32 cellular contexts compared by ENCODE assay signal in genomic region chr13:25561842-25562241, GRCh38.
"Had no signal": no experiment of that assay in that cellular context is flagged by ENCODE, and none has a peak within 500 bp of the region (broad histone marks: within the 10 kb centered on the region; RNA-seq: fewer than 3 reads in every experiment).

No MANE protein-coding gene starts in this region.

- H3K4me1 ChIP-seq: ascending aorta had no signal

- H3K4me3 ChIP-seq: ascending aorta, cardiac muscle cell had no signal

- H3K4me1 Mint-ChIP-seq: activated B cell treated with CpG ODN at 0.5 μM for 24 hours; activated CD4-positive, alpha-beta T cell treated with anti-CD3 and anti-CD28 coated beads, Interleukin-2, amount 10 ng/mL, durations not matched to agents 24 days and 14 days; activated naive CD4-positive, alpha-beta T cell treated with anti-CD3 and anti-CD28 coated beads, Interleukin-2, amount 10 ng/mL, durations not matched to agents 7 days and 5 days; activated naive CD4-positive, alpha-beta T cell treated with anti-CD3 and anti-CD28 coated beads, Interleukin-2, amount 50 U/mL, for 24 hours; activated naive CD8-positive, alpha-beta T cell treated with anti-CD3 and anti-CD28 coated beads, Interleukin-2, amount 10 ng/mL, durations not matched to agents 7 days and 5 days; activated naive CD8-positive, alpha-beta T cell treated with anti-CD3 and anti-CD28 coated beads, Interleukin-2, amount 50 U/mL, for 24 hours; brain; central memory CD8-positive, alpha-beta T cell had no signal

- H3K27ac ChIP-seq: ascending aorta, cardiac muscle cell, VCaP had no signal

- H3K36me3 ChIP-seq: ascending aorta, cardiac muscle cell had no signal

- H3K4me3 Mint-ChIP-seq: activated B cell treated with CpG ODN at 0.5 μM for 24 hours; activated CD4-positive, alpha-beta memory T cell treated with anti-CD3 and anti-CD28 coated beads for 36 hours; activated CD4-positive, alpha-beta T cell treated with anti-CD3 and anti-CD28 coated beads, Interleukin-2, amount 10 ng/mL, durations not matched to agents 24 days and 14 days; activated CD8-positive, alpha-beta T cell treated with anti-CD3 and anti-CD28 coated beads for 36 hours; activated naive CD4-positive, alpha-beta T cell treated with anti-CD3 and anti-CD28 coated beads, Interleukin-2, amount 10 ng/mL, durations not matched to agents 7 days and 5 days; activated naive CD4-positive, alpha-beta T cell treated with anti-CD3 and anti-CD28 coated beads, Interleukin-2, amount 50 U/mL, for 24 hours; activated naive CD8-positive, alpha-beta T cell; activated naive CD8-positive, alpha-beta T cell treated with anti-CD3 and anti-CD28 coated beads, Interleukin-2, amount 10 ng/mL, durations not matched to agents 7 days and 5 days; activated naive CD8-positive, alpha-beta T cell treated with anti-CD3 and anti-CD28 coated beads, Interleukin-2, amount 50 U/mL, for 24 hours; activated T-cell treated with anti-CD3 and anti-CD28 coated beads, Interleukin-2, amount 50 U/mL, for 24 hours; brain; central memory CD8-positive, alpha-beta T cell; T-helper 1 cell treated with Interleukin-12 subunit alpha and Interleukin-12 subunit beta and Interleukin-4 antibody, amounts not matched to agents 30 μg/mL and 1 μg/mL, for 36 hours; T-helper 2 cell treated with Interferon-gamma antibody and Interleukin-4, amounts not matched to agents 5 μg/mL and 100 μg/mL, for 36 hours had no signal

- DNase-seq: activated B cell treated with CpG ODN at 0.5 μM for 24 hours; activated CD4-positive, alpha-beta memory T cell treated with anti-CD3 and anti-CD28 coated beads for 36 hours; activated CD4-positive, alpha-beta T cell treated with anti-CD3 and anti-CD28 coated beads for 4 hours; activated CD4-positive, alpha-beta T cell treated with anti-CD3 and anti-CD28 coated beads, Interleukin-2, amount 10 ng/mL, durations not matched to agents 24 days and 14 days; activated CD4-positive, alpha-beta T cell treated with anti-CD3 and anti-CD28 coated beads, Interleukin-2, amount 50 U/mL, for 1 hour; activated CD4-positive, alpha-beta T cell treated with anti-CD3 and anti-CD28 coated beads, Interleukin-2, amount 50 U/mL, for 4 hours; activated CD4-positive, CD25-positive, alpha-beta regulatory T cell treated with anti-CD3 and anti-CD28 coated beads, Interleukin-2, amount 50 U/mL, for 72 hours; activated CD8-positive, alpha-beta memory T cell treated with anti-CD3 and anti-CD28 coated beads, Interleukin-2, amount 50 U/mL, for 48 hours; activated CD8-positive, alpha-beta T cell treated with anti-CD3 and anti-CD28 coated beads for 36 hours; activated effector memory CD4-positive, alpha-beta T cell treated with Interleukin-2 at 50 U/mL for 16 hours; activated gamma-delta T cell; activated naive CD4-positive, alpha-beta T cell treated with anti-CD3 and anti-CD28 coated beads, Interleukin-2, amount 10 ng/mL, durations not matched to agents 7 days and 5 days; activated naive CD4-positive, alpha-beta T cell treated with Interleukin-2 at 50 U/mL for 16 hours; activated naive CD8-positive, alpha-beta T cell treated with anti-CD3 and anti-CD28 coated beads, Interleukin-2, amount 10 ng/mL, durations not matched to agents 7 days and 5 days; activated naive CD8-positive, alpha-beta T cell treated with anti-CD3 and anti-CD28 coated beads, Interleukin-2, amount 50 U/mL, for 24 hours; activated T-cell treated with anti-CD3 and anti-CD28 coated beads, Interleukin-2, amount 50 U/mL, for 24 hours; activated T-cell treated with anti-CD3 and anti-CD28 coated beads, Interleukin-2, amount 50 U/mL, for 48 hours; amygdala; anterior cingulate cortex; T-helper 1 cell; T-helper 2 cell; T-helper 9 cell had no signal

- H3K9me3 ChIP-seq: ascending aorta had no signal

- H3K27ac Mint-ChIP-seq: activated B cell treated with CpG ODN at 0.5 μM for 24 hours; activated CD4-positive, alpha-beta memory T cell treated with anti-CD3 and anti-CD28 coated beads for 36 hours; activated CD4-positive, alpha-beta T cell treated with anti-CD3 and anti-CD28 coated beads, Interleukin-2, amount 10 ng/mL, durations not matched to agents 24 days and 14 days; activated CD8-positive, alpha-beta T cell treated with anti-CD3 and anti-CD28 coated beads for 36 hours; activated naive CD4-positive, alpha-beta T cell treated with anti-CD3 and anti-CD28 coated beads, Interleukin-2, amount 10 ng/mL, durations not matched to agents 7 days and 5 days; activated naive CD4-positive, alpha-beta T cell treated with anti-CD3 and anti-CD28 coated beads, Interleukin-2, amount 50 U/mL, for 24 hours; activated naive CD8-positive, alpha-beta T cell; activated naive CD8-positive, alpha-beta T cell treated with anti-CD3 and anti-CD28 coated beads, Interleukin-2, amount 10 ng/mL, durations not matched to agents 7 days and 5 days; activated naive CD8-positive, alpha-beta T cell treated with anti-CD3 and anti-CD28 coated beads, Interleukin-2, amount 50 U/mL, for 24 hours; activated T-cell treated with anti-CD3 and anti-CD28 coated beads, Interleukin-2, amount 50 U/mL, for 24 hours; activated T-helper 2 cell treated with anti-CD3 and anti-CD28 coated beads, Interferon-gamma antibody, Interleukin-2, Interleukin-4, amounts not matched to agents 10 μg/mL and 5 μg/mL and 100 μg/mL, durations not matched to agents 14 hours and 24 hours and 36 hours; T-helper 1 cell treated with Interleukin-12 subunit alpha and Interleukin-12 subunit beta and Interleukin-4 antibody, amounts not matched to agents 30 μg/mL and 1 μg/mL, for 36 hours; T-helper 2 cell treated with Interferon-gamma antibody and Interleukin-4, amounts not matched to agents 5 μg/mL and 100 μg/mL, for 36 hours had no signal

- H3K36me3 Mint-ChIP-seq: activated CD4-positive, alpha-beta memory T cell treated with anti-CD3 and anti-CD28 coated beads for 36 hours; activated naive CD4-positive, alpha-beta T cell treated with anti-CD3 and anti-CD28 coated beads, Interleukin-2, amount 10 ng/mL, durations not matched to agents 7 days and 5 days; activated naive CD4-positive, alpha-beta T cell treated with anti-CD3 and anti-CD28 coated beads, Interleukin-2, amount 50 U/mL, for 24 hours; activated naive CD8-positive, alpha-beta T cell; activated naive CD8-positive, alpha-beta T cell treated with anti-CD3 and anti-CD28 coated beads, Interleukin-2, amount 10 ng/mL, durations not matched to agents 7 days and 5 days had no signal

- H3K27me3 ChIP-seq: ascending aorta, cardiac muscle cell had no signal

- H3K9me3 Mint-ChIP-seq: activated B cell treated with CpG ODN at 0.5 μM for 24 hours; activated CD4-positive, alpha-beta memory T cell treated with anti-CD3 and anti-CD28 coated beads for 36 hours; activated CD4-positive, alpha-beta T cell treated with anti-CD3 and anti-CD28 coated beads, Interleukin-2, amount 10 ng/mL, durations not matched to agents 24 days and 14 days; activated CD8-positive, alpha-beta T cell treated with anti-CD3 and anti-CD28 coated beads for 36 hours; activated naive CD4-positive, alpha-beta T cell treated with anti-CD3 and anti-CD28 coated beads, Interleukin-2, amount 10 ng/mL, durations not matched to agents 7 days and 5 days; activated naive CD4-positive, alpha-beta T cell treated with anti-CD3 and anti-CD28 coated beads, Interleukin-2, amount 50 U/mL, for 24 hours; activated naive CD8-positive, alpha-beta T cell treated with anti-CD3 and anti-CD28 coated beads, Interleukin-2, amount 10 ng/mL, durations not matched to agents 7 days and 5 days; activated naive CD8-positive, alpha-beta T cell treated with anti-CD3 and anti-CD28 coated beads, Interleukin-2, amount 50 U/mL, for 24 hours; activated T-cell treated with anti-CD3 and anti-CD28 coated beads, Interleukin-2, amount 50 U/mL, for 24 hours; activated T-helper 2 cell treated with anti-CD3 and anti-CD28 coated beads, Interferon-gamma antibody, Interleukin-2, Interleukin-4, amounts not matched to agents 10 μg/mL and 5 μg/mL and 100 μg/mL, durations not matched to agents 14 hours and 24 hours and 36 hours; brain; central memory CD8-positive, alpha-beta T cell; T-helper 1 cell treated with Interleukin-12 subunit alpha and Interleukin-12 subunit beta and Interleukin-4 antibody, amounts not matched to agents 30 μg/mL and 1 μg/mL, for 36 hours; T-helper 2 cell treated with Interferon-gamma antibody and Interleukin-4, amounts not matched to agents 5 μg/mL and 100 μg/mL, for 36 hours had no signal

- ATAC-seq: activated CD8-positive, alpha-beta T cell treated with anti-CD3 and anti-CD28 coated beads for 36 hours; activated naive CD8-positive, alpha-beta T cell treated with anti-CD3 and anti-CD28 coated beads, Interleukin-2, amount 50 U/mL, for 24 hours had no signal
